Comparison of ENCODE assay signal across 1 cellular context in the genomic region with DNA sequence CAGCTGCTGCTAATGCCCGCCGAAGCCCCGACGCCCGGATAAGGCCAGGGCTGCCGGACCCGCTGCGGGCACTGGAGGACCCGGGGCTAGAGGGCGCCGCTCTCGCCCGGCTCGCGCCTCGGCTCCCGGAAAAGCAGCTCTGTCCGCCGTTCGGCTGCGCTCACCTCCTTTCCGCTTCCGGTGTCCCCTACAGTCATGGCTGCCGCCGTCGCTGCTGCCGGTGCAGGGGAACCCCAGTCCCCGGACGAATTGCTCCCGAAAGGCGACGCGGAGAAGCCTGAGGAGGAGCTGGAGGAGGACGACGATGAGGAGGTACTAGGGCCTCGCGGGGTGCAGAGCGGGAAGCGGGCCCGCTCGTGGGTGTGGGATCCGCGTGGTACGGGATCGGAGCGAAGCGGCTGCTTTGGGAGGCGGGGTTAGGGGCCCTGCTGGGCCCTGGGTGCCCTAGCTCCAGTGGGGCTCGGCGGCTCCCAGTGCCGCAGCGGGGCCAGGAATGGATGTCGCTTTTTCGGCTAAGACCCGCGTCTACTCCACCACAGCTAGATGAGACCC.
TF ChIP-seq lines count a peak whose summit lies in the region.

Gene TOMM22, plus strand, starts transcription at position 174 of the 552 bp plus-strand sequence. Its CDS starts 22 bp downstream, at position 196.

TF ChIP-seq in HepG2, 621 proteins besides CTCF, POLR2A, EP300 and RAD21 (continued from another document and continues in another):
- TF ChIP-seq, protein P1, sequence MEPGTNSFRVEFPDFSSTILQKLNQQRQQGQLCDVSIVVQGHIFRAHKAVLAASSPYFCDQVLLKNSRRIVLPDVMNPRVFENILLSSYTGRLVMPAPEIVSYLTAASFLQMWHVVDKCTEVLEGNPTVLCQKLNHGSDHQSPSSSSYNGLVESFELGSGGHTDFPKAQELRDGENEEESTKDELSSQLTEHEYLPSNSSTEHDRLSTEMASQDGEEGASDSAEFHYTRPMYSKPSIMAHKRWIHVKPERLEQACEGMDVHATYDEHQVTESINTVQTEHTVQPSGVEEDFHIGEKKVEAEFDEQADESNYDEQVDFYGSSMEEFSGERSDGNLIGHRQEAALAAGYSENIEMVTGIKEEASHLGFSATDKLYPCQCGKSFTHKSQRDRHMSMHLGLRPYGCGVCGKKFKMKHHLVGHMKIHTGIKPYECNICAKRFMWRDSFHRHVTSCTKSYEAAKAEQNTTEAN (CRISPR knock-in tag; conservative IDR thresholded peaks at IDR 0.05), result peak; percentile 65
- TF ChIP-seq FOXC1 (CRISPR knock-in tag; IDR thresholded peaks at IDR 0.05; ENCODE audit: borderline replicate concordance), result peak; percentile 98
- TF ChIP-seq ZNF230 (CRISPR knock-in tag; IDR thresholded peaks at IDR 0.05), result no peak; the same call in 1 of the 2 replicates
- TF ChIP-seq, protein P2, sequence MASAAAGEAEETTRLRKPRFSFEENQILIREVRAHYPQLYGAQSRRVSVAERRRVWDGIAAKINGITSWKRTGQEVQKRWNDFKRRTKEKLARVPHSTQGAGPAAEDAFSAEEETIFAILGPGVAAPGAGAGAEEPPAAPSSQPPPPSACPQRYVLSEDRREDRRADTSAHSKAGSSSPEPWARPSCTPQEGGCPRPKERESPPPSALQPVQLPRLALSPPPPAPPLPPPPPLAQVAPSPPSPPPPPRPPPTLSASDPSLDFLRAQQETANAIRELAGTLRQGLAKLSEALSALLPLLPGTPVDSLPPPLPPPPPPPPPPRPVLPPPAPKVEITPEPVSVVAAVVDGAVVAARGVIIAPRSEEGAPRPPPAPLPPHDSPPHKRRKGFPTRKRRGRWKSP (CRISPR knock-in tag; IDR thresholded peaks at IDR 0.05), result peak; percentile 91
- peak; percentile 43 for TF ChIP-seq HNRNPK (IDR thresholded peaks at IDR 0.05; ENCODE audit: low read depth, low read length, poor library complexity, severe bottlenecking)
- TF ChIP-seq JUND (CRISPR knock-in tag; IDR thresholded peaks at IDR 0.05), result peak; percentile 48; the same call in 1 of the 2 replicates
- no peak for TF ChIP-seq PHB2 (IDR thresholded peaks at IDR 0.05; ENCODE audit: partially characterized antibody)
- peak; percentile 95 for TF ChIP-seq ZMYM4 (CRISPR knock-in tag; IDR thresholded peaks at IDR 0.05)
- peak; percentile 67 for TF ChIP-seq FOXA3 (CRISPR knock-in tag; IDR thresholded peaks at IDR 0.05)
- TF ChIP-seq ATF1 (CRISPR knock-in tag; IDR thresholded peaks at IDR 0.05), result 0 out of 2 replicates have a peak, but pooled peaks have one; percentile 20
- peak; percentile 72 for TF ChIP-seq GATAD2A (CRISPR knock-in tag; IDR thresholded peaks at IDR 0.05)
- TF ChIP-seq ETV6 (CRISPR knock-in tag; conservative IDR thresholded peaks at IDR 0.05), result peak; percentile 96
- peak; percentile 90 for TF ChIP-seq ZNF136 (CRISPR knock-in tag; IDR thresholded peaks at IDR 0.05; ENCODE audit: low read depth)
- TF ChIP-seq ZSCAN29 (CRISPR knock-in tag; conservative IDR thresholded peaks at IDR 0.05), result no peak
- TF ChIP-seq CENPX (CRISPR knock-in tag; IDR thresholded peaks at IDR 0.05), result no peak
- TF ChIP-seq SALL2 (CRISPR knock-in tag; IDR thresholded peaks at IDR 0.05), result peak; percentile 94
- TF ChIP-seq MAFF (IDR thresholded peaks at IDR 0.05; ENCODE audit: low read depth, low read length), result no peak
- TF ChIP-seq RNF2 (conservative IDR thresholded peaks at IDR 0.05; ENCODE audit: low read depth), result 0 out of 2 replicates have a peak, but pooled peaks have one; percentile 50
- TF ChIP-seq SNRNP70 (IDR thresholded peaks at IDR 0.05; ENCODE audit: low read depth, low read length), result no peak
- TF ChIP-seq ZNF746 (CRISPR knock-in tag; IDR thresholded peaks at IDR 0.05), result no peak; the same call in 1 of the 2 replicates
- TF ChIP-seq, protein P3, sequence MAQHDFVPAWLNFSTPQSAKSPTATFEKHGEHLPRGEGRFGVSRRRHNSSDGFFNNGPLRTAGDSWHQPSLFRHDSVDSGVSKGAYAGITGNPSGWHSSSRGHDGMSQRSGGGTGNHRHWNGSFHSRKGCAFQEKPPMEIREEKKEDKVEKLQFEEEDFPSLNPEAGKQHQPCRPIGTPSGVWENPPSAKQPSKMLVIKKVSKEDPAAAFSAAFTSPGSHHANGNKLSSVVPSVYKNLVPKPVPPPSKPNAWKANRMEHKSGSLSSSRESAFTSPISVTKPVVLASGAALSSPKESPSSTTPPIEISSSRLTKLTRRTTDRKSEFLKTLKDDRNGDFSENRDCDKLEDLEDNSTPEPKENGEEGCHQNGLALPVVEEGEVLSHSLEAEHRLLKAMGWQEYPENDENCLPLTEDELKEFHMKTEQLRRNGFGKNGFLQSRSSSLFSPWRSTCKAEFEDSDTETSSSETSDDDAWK (CRISPR knock-in tag; IDR thresholded peaks at IDR 0.05), result no peak
- TF ChIP-seq KDM5B (CRISPR knock-in tag; IDR thresholded peaks at IDR 0.05; ENCODE audit: borderline replicate concordance), result peak; percentile 89; the same call in 1 of the 2 replicates
- no peak for TF ChIP-seq SRSF4 (IDR thresholded peaks at IDR 0.05; ENCODE audit: low read depth, low read length, poor library complexity, severe bottlenecking)
- TF ChIP-seq, protein P4, sequence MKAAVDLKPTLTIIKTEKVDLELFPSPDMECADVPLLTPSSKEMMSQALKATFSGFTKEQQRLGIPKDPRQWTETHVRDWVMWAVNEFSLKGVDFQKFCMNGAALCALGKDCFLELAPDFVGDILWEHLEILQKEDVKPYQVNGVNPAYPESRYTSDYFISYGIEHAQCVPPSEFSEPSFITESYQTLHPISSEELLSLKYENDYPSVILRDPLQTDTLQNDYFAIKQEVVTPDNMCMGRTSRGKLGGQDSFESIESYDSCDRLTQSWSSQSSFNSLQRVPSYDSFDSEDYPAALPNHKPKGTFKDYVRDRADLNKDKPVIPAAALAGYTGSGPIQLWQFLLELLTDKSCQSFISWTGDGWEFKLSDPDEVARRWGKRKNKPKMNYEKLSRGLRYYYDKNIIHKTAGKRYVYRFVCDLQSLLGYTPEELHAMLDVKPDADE (CRISPR knock-in tag; IDR thresholded peaks at IDR 0.05), result 0 out of 2 replicates have a peak, but pooled peaks have one; percentile 70
- peak; percentile 70; the same call in 1 of the 2 replicates for TF ChIP-seq ZNF552 (CRISPR knock-in tag; IDR thresholded peaks at IDR 0.05; ENCODE audit: borderline replicate concordance)
- no peak for TF ChIP-seq ZNF101 (CRISPR knock-in tag; IDR thresholded peaks at IDR 0.05; ENCODE audit: borderline replicate concordance, low read depth)
- peak; percentile 63 for TF ChIP-seq ZNF143 (CRISPR knock-in tag; IDR thresholded peaks at IDR 0.05)
- TF ChIP-seq KLF11 (CRISPR knock-in tag; IDR thresholded peaks at IDR 0.05), result peak; percentile 45; the same call in 1 of the 2 replicates
- no peak for TF ChIP-seq SOX13 (IDR thresholded peaks at IDR 0.05)
- TF ChIP-seq SOX13 (CRISPR knock-in tag; conservative IDR thresholded peaks at IDR 0.05 in 1 of 2, IDR thresholded peaks at IDR 0.05 in 1 of 2), result peak in 1 of 2 experiments; percentile 69; a peak in 2 of 4 replicates
- no peak; the same call in 1 of the 2 replicates for TF ChIP-seq ZNF761 (CRISPR knock-in tag; conservative IDR thresholded peaks at IDR 0.05)
- no peak for TF ChIP-seq ZBTB8A (CRISPR knock-in tag; IDR thresholded peaks at IDR 0.05; ENCODE audit: borderline replicate concordance, low read depth)
- TF ChIP-seq FIP1L1 (IDR thresholded peaks at IDR 0.05; ENCODE audit: borderline replicate concordance, insufficient read depth, low read depth, low read length), result 0 out of 2 replicates have a peak, but pooled peaks have one; percentile 45
- TF ChIP-seq ZNF138 (CRISPR knock-in tag; IDR thresholded peaks at IDR 0.05; ENCODE audit: low read depth), result peak; percentile 91
- 0 out of 2 replicates have a peak, but pooled peaks have one; percentile 62 for TF ChIP-seq ZNF672 (CRISPR knock-in tag; IDR thresholded peaks at IDR 0.05)
- TF ChIP-seq ZNF367 (CRISPR knock-in tag; IDR thresholded peaks at IDR 0.05; ENCODE audit: borderline replicate concordance), result peak; percentile 95
- peak; percentile 59; the same call in 1 of the 2 replicates for TF ChIP-seq ZNF709 (CRISPR knock-in tag; IDR thresholded peaks at IDR 0.05)
- TF ChIP-seq FOXO1 (CRISPR knock-in tag; IDR thresholded peaks at IDR 0.05), result peak; percentile 63; the same call in 1 of the 2 replicates
- TF ChIP-seq ZNF773 (CRISPR knock-in tag; IDR thresholded peaks at IDR 0.05; ENCODE audit: borderline replicate concordance), result peak; percentile 90; the same call in 1 of the 2 replicates
- no peak for TF ChIP-seq ARNTL (CRISPR knock-in tag; IDR thresholded peaks at IDR 0.05)
- TF ChIP-seq, protein P5, sequence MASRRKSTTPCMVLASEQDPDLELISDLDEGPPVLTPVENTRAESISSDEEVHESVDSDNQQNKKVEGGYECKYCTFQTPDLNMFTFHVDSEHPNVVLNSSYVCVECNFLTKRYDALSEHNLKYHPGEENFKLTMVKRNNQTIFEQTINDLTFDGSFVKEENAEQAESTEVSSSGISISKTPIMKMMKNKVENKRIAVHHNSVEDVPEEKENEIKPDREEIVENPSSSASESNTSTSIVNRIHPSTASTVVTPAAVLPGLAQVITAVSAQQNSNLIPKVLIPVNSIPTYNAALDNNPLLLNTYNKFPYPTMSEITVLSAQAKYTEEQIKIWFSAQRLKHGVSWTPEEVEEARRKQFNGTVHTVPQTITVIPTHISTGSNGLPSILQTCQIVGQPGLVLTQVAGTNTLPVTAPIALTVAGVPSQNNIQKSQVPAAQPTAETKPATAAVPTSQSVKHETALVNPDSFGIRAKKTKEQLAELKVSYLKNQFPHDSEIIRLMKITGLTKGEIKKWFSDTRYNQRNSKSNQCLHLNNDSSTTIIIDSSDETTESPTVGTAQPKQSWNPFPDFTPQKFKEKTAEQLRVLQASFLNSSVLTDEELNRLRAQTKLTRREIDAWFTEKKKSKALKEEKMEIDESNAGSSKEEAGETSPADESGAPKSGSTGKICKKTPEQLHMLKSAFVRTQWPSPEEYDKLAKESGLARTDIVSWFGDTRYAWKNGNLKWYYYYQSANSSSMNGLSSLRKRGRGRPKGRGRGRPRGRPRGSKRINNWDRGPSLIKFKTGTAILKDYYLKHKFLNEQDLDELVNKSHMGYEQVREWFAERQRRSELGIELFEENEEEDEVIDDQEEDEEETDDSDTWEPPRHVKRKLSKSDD (CRISPR knock-in tag; IDR thresholded peaks at IDR 0.05; ENCODE audit: low read depth), result peak; percentile 87
- no peak for TF ChIP-seq ZSCAN22 (CRISPR knock-in tag; IDR thresholded peaks at IDR 0.05)
- TF ChIP-seq ZNF576 (CRISPR knock-in tag; IDR thresholded peaks at IDR 0.05), result peak; percentile 80; the same call in 1 of the 2 replicates
- TF ChIP-seq ZNF382 (CRISPR knock-in tag; IDR thresholded peaks at IDR 0.05; ENCODE audit: borderline replicate concordance), result no peak
- peak; percentile 94 for TF ChIP-seq NFKB2 (CRISPR knock-in tag; IDR thresholded peaks at IDR 0.05; ENCODE audit: borderline replicate concordance)
- no peak for TF ChIP-seq ZNF441 (CRISPR knock-in tag; IDR thresholded peaks at IDR 0.05; ENCODE audit: borderline replicate concordance)
- TF ChIP-seq PATZ1 (CRISPR knock-in tag; IDR thresholded peaks at IDR 0.05), result no peak; the same call in none of the 2 replicates
- no peak for TF ChIP-seq ZNF260 (CRISPR knock-in tag; IDR thresholded peaks at IDR 0.05; ENCODE audit: borderline replicate concordance, low read depth)
- TF ChIP-seq FOXK2 (IDR thresholded peaks at IDR 0.05), result no peak
- TF ChIP-seq RBM39 (IDR thresholded peaks at IDR 0.05; ENCODE audit: low read depth, low read length, poor library complexity, severe bottlenecking), result peak; percentile 39
- TF ChIP-seq POLR2G (IDR thresholded peaks at IDR 0.05; ENCODE audit: low read depth, low read length), result peak; percentile 97
- peak; percentile 94 for TF ChIP-seq FOXK1 (CRISPR knock-in tag; IDR thresholded peaks at IDR 0.05; ENCODE audit: borderline replicate concordance, low read depth)
- peak; percentile 51; the same call in 1 of the 2 replicates for TF ChIP-seq ZNF362 (CRISPR knock-in tag; IDR thresholded peaks at IDR 0.05; ENCODE audit: borderline replicate concordance)
- 0 out of 2 replicates have a peak, but pooled peaks have one; percentile 25 for TF ChIP-seq SSRP1 (CRISPR knock-in tag; IDR thresholded peaks at IDR 0.05)
- TF ChIP-seq DPF2 (CRISPR knock-in tag; IDR thresholded peaks at IDR 0.05; ENCODE audit: borderline replicate concordance, low read depth), result no peak
- TF ChIP-seq, protein P6, sequence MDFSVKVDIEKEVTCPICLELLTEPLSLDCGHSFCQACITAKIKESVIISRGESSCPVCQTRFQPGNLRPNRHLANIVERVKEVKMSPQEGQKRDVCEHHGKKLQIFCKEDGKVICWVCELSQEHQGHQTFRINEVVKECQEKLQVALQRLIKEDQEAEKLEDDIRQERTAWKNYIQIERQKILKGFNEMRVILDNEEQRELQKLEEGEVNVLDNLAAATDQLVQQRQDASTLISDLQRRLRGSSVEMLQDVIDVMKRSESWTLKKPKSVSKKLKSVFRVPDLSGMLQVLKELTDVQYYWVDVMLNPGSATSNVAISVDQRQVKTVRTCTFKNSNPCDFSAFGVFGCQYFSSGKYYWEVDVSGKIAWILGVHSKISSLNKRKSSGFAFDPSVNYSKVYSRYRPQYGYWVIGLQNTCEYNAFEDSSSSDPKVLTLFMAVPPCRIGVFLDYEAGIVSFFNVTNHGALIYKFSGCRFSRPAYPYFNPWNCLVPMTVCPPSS (IDR thresholded peaks at IDR 0.05), result no peak
- TF ChIP-seq RBAK (CRISPR knock-in tag; IDR thresholded peaks at IDR 0.05), result no peak
- TF ChIP-seq RAD51 (IDR thresholded peaks at IDR 0.05; ENCODE audit: borderline replicate concordance), result no peak
- no peak for TF ChIP-seq NR1H2 (CRISPR knock-in tag; IDR thresholded peaks at IDR 0.05; ENCODE audit: borderline replicate concordance, low read depth)
